1 cellular context compared by ENCODE assay signal in the genomic region with DNA sequence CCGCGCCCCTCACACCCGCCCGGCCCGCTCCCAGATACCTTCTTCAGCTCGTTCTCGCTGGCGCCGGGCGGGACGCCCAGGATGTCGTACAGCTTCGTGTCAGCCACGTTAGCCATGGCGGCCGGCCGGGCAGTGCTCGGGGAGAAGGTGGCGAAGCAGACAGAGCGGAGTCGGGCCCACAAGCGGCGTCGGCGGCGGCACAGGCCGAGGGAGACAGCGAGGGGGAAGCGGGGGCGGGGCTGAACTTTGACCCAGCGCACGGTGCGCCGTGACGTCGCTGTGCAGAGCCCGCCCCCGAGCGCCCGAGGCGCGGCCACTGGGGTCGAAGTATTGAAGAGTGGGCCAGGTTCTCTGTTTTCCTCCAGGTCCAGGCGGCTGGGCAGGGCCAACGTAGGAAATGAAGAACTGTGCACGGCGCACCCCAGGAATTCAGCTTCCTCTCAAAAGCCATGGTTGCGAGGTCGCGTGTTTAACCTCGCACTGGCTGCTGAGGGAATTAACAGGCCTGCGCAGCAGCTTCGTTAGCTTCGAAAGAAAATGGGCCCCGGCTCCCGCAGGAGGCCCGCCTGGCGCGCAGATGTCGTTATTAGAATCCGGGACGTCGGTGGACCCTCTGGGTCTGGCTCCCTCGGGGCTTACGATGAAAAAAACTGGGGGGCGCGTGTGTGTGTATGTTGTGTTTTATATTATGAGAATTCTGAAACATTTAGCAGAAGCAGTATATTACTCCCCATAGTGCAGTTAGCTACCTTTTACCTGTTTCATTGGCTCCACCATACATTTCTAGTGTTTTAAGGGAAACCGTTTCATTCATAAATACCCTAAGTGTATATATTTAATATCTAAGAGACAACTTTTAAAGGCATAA.
TF ChIP-seq lines count a peak whose summit lies in the region.

A gene (minus strand): TSS at position 218 of the 868 bp plus-strand sequence. CDS start 102 bp downstream, at position 116.

TF ChIP-seq in WTC11, 78 proteins besides CTCF, POLR2A, EP300 and RAD21 (continued from another document and continues in another):
- TF ChIP-seq, protein P1, sequence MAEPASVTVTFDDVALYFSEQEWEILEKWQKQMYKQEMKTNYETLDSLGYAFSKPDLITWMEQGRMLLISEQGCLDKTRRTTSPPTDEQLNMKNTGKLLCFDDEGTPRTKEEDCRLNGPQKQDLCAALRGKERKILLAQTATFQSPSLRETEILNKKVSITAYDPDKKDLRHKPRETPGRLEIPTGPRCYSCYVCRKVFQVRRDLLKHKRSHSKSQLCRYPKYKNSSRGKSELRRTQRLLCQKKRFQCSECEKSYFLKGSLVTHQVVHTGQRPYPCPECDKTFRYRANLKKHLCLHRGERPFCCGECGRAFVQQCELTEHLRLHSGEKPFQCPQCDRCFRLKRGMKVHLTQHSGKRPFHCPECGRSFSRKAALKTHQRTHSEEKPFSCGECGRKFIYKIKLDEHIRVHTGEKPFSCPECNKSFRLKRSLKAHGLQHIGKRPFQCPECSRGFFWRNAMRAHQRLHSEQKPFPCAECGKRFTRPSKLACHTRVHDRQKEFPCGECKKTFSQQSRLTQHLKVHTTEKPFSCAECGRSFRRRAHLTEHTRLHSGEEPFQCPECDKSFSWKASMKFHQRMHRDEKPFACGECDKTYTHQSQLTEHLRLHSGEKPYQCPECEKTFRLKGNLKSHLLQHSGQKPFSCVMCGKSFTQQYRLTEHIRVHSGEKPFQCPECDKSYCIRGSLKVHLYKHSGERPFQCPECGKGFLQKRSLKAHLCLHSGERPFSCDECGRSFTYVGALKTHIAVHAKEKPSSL (CRISPR knock-in tag; conservative IDR thresholded peaks at IDR 0.05), result no peak
- TF ChIP-seq, protein P2, sequence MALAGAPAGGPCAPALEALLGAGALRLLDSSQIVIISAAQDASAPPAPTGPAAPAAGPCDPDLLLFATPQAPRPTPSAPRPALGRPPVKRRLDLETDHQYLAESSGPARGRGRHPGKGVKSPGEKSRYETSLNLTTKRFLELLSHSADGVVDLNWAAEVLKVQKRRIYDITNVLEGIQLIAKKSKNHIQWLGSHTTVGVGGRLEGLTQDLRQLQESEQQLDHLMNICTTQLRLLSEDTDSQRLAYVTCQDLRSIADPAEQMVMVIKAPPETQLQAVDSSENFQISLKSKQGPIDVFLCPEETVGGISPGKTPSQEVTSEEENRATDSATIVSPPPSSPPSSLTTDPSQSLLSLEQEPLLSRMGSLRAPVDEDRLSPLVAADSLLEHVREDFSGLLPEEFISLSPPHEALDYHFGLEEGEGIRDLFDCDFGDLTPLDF (CRISPR knock-in tag; IDR thresholded peaks at IDR 0.05), result no peak
- TF ChIP-seq JAZF1 (CRISPR knock-in tag; IDR thresholded peaks at IDR 0.05) (no peak), ZNF423 (CRISPR knock-in tag; IDR thresholded peaks at IDR 0.05) (no peak), ZNF671 (CRISPR knock-in tag; IDR thresholded peaks at IDR 0.05) (no peak), MXD4 (CRISPR knock-in tag; IDR thresholded peaks at IDR 0.05; ENCODE audit: borderline replicate concordance) (no peak), TP53 (CRISPR knock-in tag; IDR thresholded peaks at IDR 0.05) (no peak), RORB (CRISPR knock-in tag; IDR thresholded peaks at IDR 0.05) (no peak), HMGA2 (CRISPR knock-in tag; IDR thresholded peaks at IDR 0.05) (no peak), GABPB1 (CRISPR knock-in tag; IDR thresholded peaks at IDR 0.05) (peak; percentile 67), FOXP1 (CRISPR knock-in tag; IDR thresholded peaks at IDR 0.05; ENCODE audit: borderline replicate concordance) (no peak; the same call in 1 of the 2 replicates), IRF2 (CRISPR knock-in tag; IDR thresholded peaks at IDR 0.05; ENCODE audit: borderline replicate concordance, low read depth) (no peak), ZBTB21 (CRISPR knock-in tag; IDR thresholded peaks at IDR 0.05; ENCODE audit: borderline replicate concordance) (no peak), EMX1 (CRISPR knock-in tag; IDR thresholded peaks at IDR 0.05) (no peak), TCF7 (CRISPR knock-in tag; IDR thresholded peaks at IDR 0.05; ENCODE audit: low read depth) (no peak), ZNF219 (CRISPR knock-in tag; IDR thresholded peaks at IDR 0.05; ENCODE audit: borderline replicate concordance) (0 out of 2 replicates have a peak, but pooled peaks have one; percentile 34), NR1H2 (CRISPR knock-in tag; IDR thresholded peaks at IDR 0.05) (no peak), NR2C2 (CRISPR knock-in tag; IDR thresholded peaks at IDR 0.05) (peak; percentile 95), FOXK1 (CRISPR knock-in tag; IDR thresholded peaks at IDR 0.05) (peak; percentile 51; the same call in 1 of the 2 replicates), ZNF416 (CRISPR knock-in tag; IDR thresholded peaks at IDR 0.05) (no peak), NFYB (CRISPR knock-in tag; conservative IDR thresholded peaks at IDR 0.05; ENCODE audit: low read depth) (no peak), NFATC4 (CRISPR knock-in tag; IDR thresholded peaks at IDR 0.05) (no peak), CREB1 (CRISPR knock-in tag; IDR thresholded peaks at IDR 0.05) (no peak), CBFB (CRISPR knock-in tag; IDR thresholded peaks at IDR 0.05; ENCODE audit: low read depth) (no peak), JUN (CRISPR knock-in tag; IDR thresholded peaks at IDR 0.05) (peak; percentile 68; the same call in 1 of the 2 replicates), PRRX2 (CRISPR knock-in tag; IDR thresholded peaks at IDR 0.05) (no peak)
- TF ChIP-seq, protein P3, sequence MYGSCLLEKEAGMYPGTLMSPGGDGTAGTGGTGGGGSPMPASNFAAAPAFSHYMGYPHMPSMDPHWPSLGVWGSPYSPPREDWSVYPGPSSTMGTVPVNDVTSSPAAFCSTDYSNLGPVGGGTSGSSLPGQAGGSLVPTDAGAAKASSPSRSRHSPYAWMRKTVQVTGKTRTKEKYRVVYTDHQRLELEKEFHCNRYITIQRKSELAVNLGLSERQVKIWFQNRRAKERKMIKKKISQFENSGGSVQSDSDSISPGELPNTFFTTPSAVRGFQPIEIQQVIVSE (CRISPR knock-in tag; IDR thresholded peaks at IDR 0.05; ENCODE audit: borderline replicate concordance), result no peak
- TF ChIP-seq, protein P4, sequence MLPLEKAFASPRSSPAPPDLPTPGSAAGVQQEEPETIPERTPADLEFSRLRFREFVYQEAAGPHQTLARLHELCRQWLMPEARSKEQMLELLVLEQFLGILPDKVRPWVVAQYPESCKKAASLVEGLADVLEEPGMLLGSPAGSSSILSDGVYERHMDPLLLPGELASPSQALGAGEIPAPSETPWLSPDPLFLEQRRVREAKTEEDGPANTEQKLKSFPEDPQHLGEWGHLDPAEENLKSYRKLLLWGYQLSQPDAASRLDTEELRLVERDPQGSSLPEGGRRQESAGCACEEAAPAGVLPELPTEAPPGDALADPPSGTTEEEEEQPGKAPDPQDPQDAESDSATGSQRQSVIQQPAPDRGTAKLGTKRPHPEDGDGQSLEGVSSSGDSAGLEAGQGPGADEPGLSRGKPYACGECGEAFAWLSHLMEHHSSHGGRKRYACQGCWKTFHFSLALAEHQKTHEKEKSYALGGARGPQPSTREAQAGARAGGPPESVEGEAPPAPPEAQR (CRISPR knock-in tag; IDR thresholded peaks at IDR 0.05), result no peak
- TF ChIP-seq, protein P5, sequence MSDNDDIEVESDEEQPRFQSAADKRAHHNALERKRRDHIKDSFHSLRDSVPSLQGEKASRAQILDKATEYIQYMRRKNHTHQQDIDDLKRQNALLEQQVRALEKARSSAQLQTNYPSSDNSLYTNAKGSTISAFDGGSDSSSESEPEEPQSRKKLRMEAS (CRISPR knock-in tag; IDR thresholded peaks at IDR 0.05), result peak; percentile 88
- TF ChIP-seq, protein P6, sequence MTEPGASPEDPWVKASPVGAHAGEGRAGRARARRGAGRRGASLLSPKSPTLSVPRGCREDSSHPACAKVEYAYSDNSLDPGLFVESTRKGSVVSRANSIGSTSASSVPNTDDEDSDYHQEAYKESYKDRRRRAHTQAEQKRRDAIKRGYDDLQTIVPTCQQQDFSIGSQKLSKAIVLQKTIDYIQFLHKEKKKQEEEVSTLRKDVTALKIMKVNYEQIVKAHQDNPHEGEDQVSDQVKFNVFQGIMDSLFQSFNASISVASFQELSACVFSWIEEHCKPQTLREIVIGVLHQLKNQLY (CRISPR knock-in tag; IDR thresholded peaks at IDR 0.05), result no peak
- TF ChIP-seq, protein P7, sequence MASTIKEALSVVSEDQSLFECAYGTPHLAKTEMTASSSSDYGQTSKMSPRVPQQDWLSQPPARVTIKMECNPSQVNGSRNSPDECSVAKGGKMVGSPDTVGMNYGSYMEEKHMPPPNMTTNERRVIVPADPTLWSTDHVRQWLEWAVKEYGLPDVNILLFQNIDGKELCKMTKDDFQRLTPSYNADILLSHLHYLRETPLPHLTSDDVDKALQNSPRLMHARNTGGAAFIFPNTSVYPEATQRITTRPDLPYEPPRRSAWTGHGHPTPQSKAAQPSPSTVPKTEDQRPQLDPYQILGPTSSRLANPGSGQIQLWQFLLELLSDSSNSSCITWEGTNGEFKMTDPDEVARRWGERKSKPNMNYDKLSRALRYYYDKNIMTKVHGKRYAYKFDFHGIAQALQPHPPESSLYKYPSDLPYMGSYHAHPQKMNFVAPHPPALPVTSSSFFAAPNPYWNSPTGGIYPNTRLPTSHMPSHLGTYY (CRISPR knock-in tag; IDR thresholded peaks at IDR 0.05), result no peak
- TF ChIP-seq, protein P8, sequence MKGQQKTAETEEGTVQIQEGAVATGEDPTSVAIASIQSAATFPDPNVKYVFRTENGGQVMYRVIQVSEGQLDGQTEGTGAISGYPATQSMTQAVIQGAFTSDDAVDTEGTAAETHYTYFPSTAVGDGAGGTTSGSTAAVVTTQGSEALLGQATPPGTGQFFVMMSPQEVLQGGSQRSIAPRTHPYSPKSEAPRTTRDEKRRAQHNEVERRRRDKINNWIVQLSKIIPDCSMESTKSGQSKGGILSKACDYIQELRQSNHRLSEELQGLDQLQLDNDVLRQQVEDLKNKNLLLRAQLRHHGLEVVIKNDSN (CRISPR knock-in tag; IDR thresholded peaks at IDR 0.05), result no peak
- TF ChIP-seq, protein P9, sequence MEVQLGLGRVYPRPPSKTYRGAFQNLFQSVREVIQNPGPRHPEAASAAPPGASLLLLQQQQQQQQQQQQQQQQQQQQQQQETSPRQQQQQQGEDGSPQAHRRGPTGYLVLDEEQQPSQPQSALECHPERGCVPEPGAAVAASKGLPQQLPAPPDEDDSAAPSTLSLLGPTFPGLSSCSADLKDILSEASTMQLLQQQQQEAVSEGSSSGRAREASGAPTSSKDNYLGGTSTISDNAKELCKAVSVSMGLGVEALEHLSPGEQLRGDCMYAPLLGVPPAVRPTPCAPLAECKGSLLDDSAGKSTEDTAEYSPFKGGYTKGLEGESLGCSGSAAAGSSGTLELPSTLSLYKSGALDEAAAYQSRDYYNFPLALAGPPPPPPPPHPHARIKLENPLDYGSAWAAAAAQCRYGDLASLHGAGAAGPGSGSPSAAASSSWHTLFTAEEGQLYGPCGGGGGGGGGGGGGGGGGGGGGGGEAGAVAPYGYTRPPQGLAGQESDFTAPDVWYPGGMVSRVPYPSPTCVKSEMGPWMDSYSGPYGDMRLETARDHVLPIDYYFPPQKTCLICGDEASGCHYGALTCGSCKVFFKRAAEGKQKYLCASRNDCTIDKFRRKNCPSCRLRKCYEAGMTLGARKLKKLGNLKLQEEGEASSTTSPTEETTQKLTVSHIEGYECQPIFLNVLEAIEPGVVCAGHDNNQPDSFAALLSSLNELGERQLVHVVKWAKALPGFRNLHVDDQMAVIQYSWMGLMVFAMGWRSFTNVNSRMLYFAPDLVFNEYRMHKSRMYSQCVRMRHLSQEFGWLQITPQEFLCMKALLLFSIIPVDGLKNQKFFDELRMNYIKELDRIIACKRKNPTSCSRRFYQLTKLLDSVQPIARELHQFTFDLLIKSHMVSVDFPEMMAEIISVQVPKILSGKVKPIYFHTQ (CRISPR knock-in tag; IDR thresholded peaks at IDR 0.05), result no peak
- TF ChIP-seq, protein P10, sequence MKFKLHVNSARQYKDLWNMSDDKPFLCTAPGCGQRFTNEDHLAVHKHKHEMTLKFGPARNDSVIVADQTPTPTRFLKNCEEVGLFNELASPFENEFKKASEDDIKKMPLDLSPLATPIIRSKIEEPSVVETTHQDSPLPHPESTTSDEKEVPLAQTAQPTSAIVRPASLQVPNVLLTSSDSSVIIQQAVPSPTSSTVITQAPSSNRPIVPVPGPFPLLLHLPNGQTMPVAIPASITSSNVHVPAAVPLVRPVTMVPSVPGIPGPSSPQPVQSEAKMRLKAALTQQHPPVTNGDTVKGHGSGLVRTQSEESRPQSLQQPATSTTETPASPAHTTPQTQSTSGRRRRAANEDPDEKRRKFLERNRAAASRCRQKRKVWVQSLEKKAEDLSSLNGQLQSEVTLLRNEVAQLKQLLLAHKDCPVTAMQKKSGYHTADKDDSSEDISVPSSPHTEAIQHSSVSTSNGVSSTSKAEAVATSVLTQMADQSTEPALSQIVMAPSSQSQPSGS (CRISPR knock-in tag; IDR thresholded peaks at IDR 0.05; ENCODE audit: borderline replicate concordance, low read depth), result no peak
- TF ChIP-seq, protein P11, sequence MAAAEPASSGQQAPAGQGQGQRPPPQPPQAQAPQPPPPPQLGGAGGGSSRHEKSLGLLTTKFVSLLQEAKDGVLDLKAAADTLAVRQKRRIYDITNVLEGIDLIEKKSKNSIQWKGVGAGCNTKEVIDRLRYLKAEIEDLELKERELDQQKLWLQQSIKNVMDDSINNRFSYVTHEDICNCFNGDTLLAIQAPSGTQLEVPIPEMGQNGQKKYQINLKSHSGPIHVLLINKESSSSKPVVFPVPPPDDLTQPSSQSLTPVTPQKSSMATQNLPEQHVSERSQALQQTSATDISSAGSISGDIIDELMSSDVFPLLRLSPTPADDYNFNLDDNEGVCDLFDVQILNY (CRISPR knock-in tag; IDR thresholded peaks at IDR 0.05), result peak; percentile 75
- TF ChIP-seq, protein P12, sequence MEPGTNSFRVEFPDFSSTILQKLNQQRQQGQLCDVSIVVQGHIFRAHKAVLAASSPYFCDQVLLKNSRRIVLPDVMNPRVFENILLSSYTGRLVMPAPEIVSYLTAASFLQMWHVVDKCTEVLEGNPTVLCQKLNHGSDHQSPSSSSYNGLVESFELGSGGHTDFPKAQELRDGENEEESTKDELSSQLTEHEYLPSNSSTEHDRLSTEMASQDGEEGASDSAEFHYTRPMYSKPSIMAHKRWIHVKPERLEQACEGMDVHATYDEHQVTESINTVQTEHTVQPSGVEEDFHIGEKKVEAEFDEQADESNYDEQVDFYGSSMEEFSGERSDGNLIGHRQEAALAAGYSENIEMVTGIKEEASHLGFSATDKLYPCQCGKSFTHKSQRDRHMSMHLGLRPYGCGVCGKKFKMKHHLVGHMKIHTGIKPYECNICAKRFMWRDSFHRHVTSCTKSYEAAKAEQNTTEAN (CRISPR knock-in tag; IDR thresholded peaks at IDR 0.05), result 0 out of 2 replicates have a peak, but pooled peaks have one; percentile 53
- TF ChIP-seq, protein P13, sequence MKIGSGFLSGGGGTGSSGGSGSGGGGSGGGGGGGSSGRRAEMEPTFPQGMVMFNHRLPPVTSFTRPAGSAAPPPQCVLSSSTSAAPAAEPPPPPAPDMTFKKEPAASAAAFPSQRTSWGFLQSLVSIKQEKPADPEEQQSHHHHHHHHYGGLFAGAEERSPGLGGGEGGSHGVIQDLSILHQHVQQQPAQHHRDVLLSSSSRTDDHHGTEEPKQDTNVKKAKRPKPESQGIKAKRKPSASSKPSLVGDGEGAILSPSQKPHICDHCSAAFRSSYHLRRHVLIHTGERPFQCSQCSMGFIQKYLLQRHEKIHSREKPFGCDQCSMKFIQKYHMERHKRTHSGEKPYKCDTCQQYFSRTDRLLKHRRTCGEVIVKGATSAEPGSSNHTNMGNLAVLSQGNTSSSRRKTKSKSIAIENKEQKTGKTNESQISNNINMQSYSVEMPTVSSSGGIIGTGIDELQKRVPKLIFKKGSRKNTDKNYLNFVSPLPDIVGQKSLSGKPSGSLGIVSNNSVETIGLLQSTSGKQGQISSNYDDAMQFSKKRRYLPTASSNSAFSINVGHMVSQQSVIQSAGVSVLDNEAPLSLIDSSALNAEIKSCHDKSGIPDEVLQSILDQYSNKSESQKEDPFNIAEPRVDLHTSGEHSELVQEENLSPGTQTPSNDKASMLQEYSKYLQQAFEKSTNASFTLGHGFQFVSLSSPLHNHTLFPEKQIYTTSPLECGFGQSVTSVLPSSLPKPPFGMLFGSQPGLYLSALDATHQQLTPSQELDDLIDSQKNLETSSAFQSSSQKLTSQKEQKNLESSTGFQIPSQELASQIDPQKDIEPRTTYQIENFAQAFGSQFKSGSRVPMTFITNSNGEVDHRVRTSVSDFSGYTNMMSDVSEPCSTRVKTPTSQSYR (CRISPR knock-in tag; IDR thresholded peaks at IDR 0.05), result no peak; the same call in 1 of the 2 replicates
